8 cellular contexts compared by ENCODE assay signal in genomic region chr1:226187019-226187322, GRCh38. TPM values are rescaled to one million over a fixed set of nuclear protein-coding genes. Genes with fewer than 3 reads are reported as not detected.
DNase-seq lines count a peak whose midpoint lies in the region; ATAC-seq, FAIRE-seq and TF ChIP-seq lines count a peak whose summit lies in the region.

No MANE protein-coding gene starts in this region.

- peak overlapping the region; percentile 91 to 96 for H3K4me3 Mint-ChIP-seq in activated T-cell treated with anti-CD3 and anti-CD28 coated beads, Interleukin-2, amount 50 U/mL, for 72 hours

- intact Hi-C loops in GM12878 (cut with micrococcal nuclease; ENCODE audit: unreplicated experiment) = loop anchor here (2.0 to 10.0 kb wide), 2 partner anchors 62 to 712 kb away; no protein-coding TSS in a partner anchor
- intact Hi-C loops in lower lobe of right lung (cut with DNase I) = no loop called here
- intact Hi-C loops in transverse colon (cut with DNase I; ENCODE audit: low total_unique reads) = no loop called here

- H3K36me3 ChIP-seq in GM12878 (ENCODE audit: control insufficient read depth in 2 of 2, insufficient read depth in 2 of 2, low read length in 1 of 2) (peaks cover 0 to 3% of the 10 kb centered on the region in 2 experiments; a peak in 1 of 4 replicates), lower lobe of right lung (no peaks in the 10 kb centered on the region), transverse colon (no peaks in the 10 kb centered on the region)

- TSS peak; percentile 96 for BruUV-seq in GM12878 (replicated peaks; lab: Mats Ljungman, UMichigan)

- peak overlapping the region; percentile 88 for H3K27ac ChIP-seq in GM12878 (ENCODE audit: control insufficient read depth, insufficient read depth)
- H3K27ac ChIP-seq in lower lobe of right lung = peak overlapping the region; percentile 95
- peak overlapping the region; percentile 93 to 98 (median 95) for H3K27ac ChIP-seq in transverse colon

- H3K4me1 Mint-ChIP-seq in activated T-cell treated with anti-CD3 and anti-CD28 coated beads, Interleukin-2, amount 50 U/mL, for 72 hours (ENCODE audit: low read depth) = peaks cover 34% of the 10 kb centered on the region

- TF ChIP-seq RAD21 in GM12878 (IDR thresholded peaks at IDR 0.05; ENCODE audit: insufficient read depth, low read depth, low read length) = no peak

- POLR2A ChIA-PET in GM12878 (lab: Charles Lee) = no interaction called here

- TF ChIP-seq EP300 in GM12878 (IDR thresholded peaks at IDR 0.05; ENCODE audit: borderline replicate concordance in 1 of 2, control insufficient read depth in 1 of 2, low read depth in 2 of 2, low read length in 2 of 2) = no peak
- no peak for TF ChIP-seq EP300 in transverse colon (IDR thresholded peaks at IDR 0.05; ENCODE audit: low read depth)

- WGBS in GM12878 (ENCODE audit: insufficient coverage, insufficient replicate concordance, low lambda C conversion rate, missing lambda C conversion rate) = 2% methylated on average over 10 of the region's 10 CpGs
- WGBS in transverse colon (ENCODE audit: low coverage in 1 of 2), 2 donors = 10 to 11% methylated on average over 3 to 10 of the region's 10 CpGs

- in situ Hi-C loops in GM12878 (cut with MboI) = no loop called here
- in situ Hi-C loops in transverse colon (cut with MboI; ENCODE audit: low pct_ligation_motif_present in 1 of 4, low pct_unique_long_range_greater_than_20kb in 1 of 4, low sequenced_read_pairs in 3 of 4) = loop anchor here in 1 of 4 donors (5.0 kb wide), 1 partner anchor 55 kb away; no protein-coding TSS in a partner anchor

- ATAC-seq in activated T-cell treated with anti-CD3 and anti-CD28 coated beads, Interleukin-2, amount 50 U/mL, for 72 hours (replicated peaks in 1 of 2) = no peak
- ATAC-seq in GM12878 = no peak
- ATAC-seq in lower lobe of right lung = no peak
- ATAC-seq in HG02884 (IDR thresholded peaks at IDR 0.05; ENCODE audit: unreplicated experiment) = no peak

- CTCF ChIA-PET in GM12878 (lab: Yijun Ruan, JAX) = interaction anchor here (0.7 to 1.2 kb wide), 3 partner anchors 11 to 778 kb away, joined by 3 to 5 read pairs (median 3); no protein-coding TSS in a partner anchor

- H3K27me3 ChIP-seq in GM12878 (replicated peaks in 1 of 2; ENCODE audit: control insufficient read depth in 2 of 2, insufficient read depth in 2 of 2, low read length in 1 of 2) = no peaks in the 10 kb centered on the region
- no peaks in the 10 kb centered on the region for H3K27me3 ChIP-seq in lower lobe of right lung (ENCODE audit: low read depth)
- H3K27me3 ChIP-seq in transverse colon = no peaks in the 10 kb centered on the region

- peak overlapping the region; percentile 96 for H3K9ac ChIP-seq in GM12878 (ENCODE audit: control insufficient read depth, insufficient read depth, low read length)

- H3K4me3 ChIP-seq in GM12878 (peak overlapping the region; percentile 94), lower lobe of right lung (peak overlapping the region; percentile 91), transverse colon (peak overlapping the region; percentile 66 to 97 (median 83))

- FAIRE-seq in GM12878 (lab: Jason Lieb, UNC) = no peak

- peaks cover 2 to 4% of the 10 kb centered on the region in 2 donors for H3K36me3 Mint-ChIP-seq in activated T-cell treated with anti-CD3 and anti-CD28 coated beads, Interleukin-2, amount 50 U/mL, for 72 hours (ENCODE audit: insufficient read depth in 2 of 2)

- H3K79me2 ChIP-seq in GM12878 (ENCODE audit: control insufficient read depth, insufficient read depth, low read length) = peaks cover 47% of the 10 kb centered on the region

- H3K4me2 ChIP-seq in GM12878 (ENCODE audit: control insufficient read depth, insufficient read depth) = peak overlapping the region; percentile 94

- H2AFZ ChIP-seq in GM12878 (ENCODE audit: control insufficient read depth, low read depth, low read length) = peak overlapping the region; percentile 99

- no peak for TF ChIP-seq POLR2A in GM12878 (IDR thresholded peaks at IDR 0.05; ENCODE audit: low read depth, low read length)
- no peak for TF ChIP-seq POLR2A in transverse colon (IDR thresholded peaks at IDR 0.05)

- peak overlapping the region; percentile 95 for H3K27ac Mint-ChIP-seq in activated T-cell treated with anti-CD3 and anti-CD28 coated beads, Interleukin-2, amount 50 U/mL, for 72 hours

- SMC1A ChIA-PET in GM12878 (lab: Charles Lee; ENCODE audit: uncharacterized antibody, unreplicated experiment) = interaction anchor here (1.0 kb wide), 1 partner anchor 59 kb away, joined by 3 read pairs; no protein-coding TSS in a partner anchor

- no peaks in the 10 kb centered on the region for H3K27me3 Mint-ChIP-seq in activated T-cell treated with anti-CD3 and anti-CD28 coated beads, Interleukin-2, amount 50 U/mL, for 72 hours (ENCODE audit: low read depth)

- no peaks in the 10 kb centered on the region for H4K20me1 ChIP-seq in GM12878 (ENCODE audit: control insufficient read depth, insufficient read depth)

- no peak for DNase-seq in activated T-cell treated with anti-CD3 and anti-CD28 coated beads, Interleukin-2, amount 50 U/mL, for 72 hours
- DNase-seq in activated T-cell treated with anti-CD3 and anti-CD28 coated beads, Interleukin-2, amount 50 U/mL, for 48 hours = no peak
- DNase-seq in GM12878 (ENCODE audit: low read depth, low spot score) (no peak), lower lobe of right lung (no peak), transverse colon (no peak), COLO829 (ENCODE audit: low spot score) (no peak), NCI-H146 (lab: John Stamatoyannopoulos, UW) (no peak)

- H3K9me3 Mint-ChIP-seq in activated T-cell treated with anti-CD3 and anti-CD28 coated beads, Interleukin-2, amount 50 U/mL, for 72 hours = no peaks in the 10 kb centered on the region

- TF ChIP-seq CTCF in GM12878 (IDR thresholded peaks at IDR 0.05 in 2 of 3, conservative IDR thresholded peaks at IDR 0.05 in 1 of 3; ENCODE audit: control insufficient read depth in 2 of 3, extremely low read depth in 1 of 3, insufficient read depth in 1 of 3, low read depth in 3 of 3, low read length in 3 of 3) = no peak
- TF ChIP-seq CTCF in lower lobe of right lung (IDR thresholded peaks at IDR 0.05) = no peak
- TF ChIP-seq CTCF in transverse colon (IDR thresholded peaks at IDR 0.05) = no peak

- H3K9me3 ChIP-seq in GM12878 (replicated peaks; ENCODE audit: control insufficient read depth, insufficient read depth, low read length) (no peaks in the 10 kb centered on the region), lower lobe of right lung (no peaks in the 10 kb centered on the region), transverse colon (no peaks in the 10 kb centered on the region)

- RAD21 ChIA-PET in GM12878 (lab: Charles Lee; ENCODE audit: unreplicated experiment) = interaction anchor here (1.1 kb wide), 1 partner anchor 62 kb away, joined by 4 read pairs; no protein-coding TSS in a partner anchor

- H3K4me1 ChIP-seq in GM12878 (ENCODE audit: control insufficient read depth, insufficient read depth, low read length) (peaks cover 7% of the 10 kb centered on the region; the same call in 1 of the 2 replicates), lower lobe of right lung (peaks cover 37% of the 10 kb centered on the region), transverse colon (peaks cover 23 to 42% (median 30%) of the 10 kb centered on the region in 4 donors)

RNA-seq across cellular contexts. Expression of gene ACBD3, which starts 0.4 kb away (rescaled TPM):
- 10 to 100 TPM; 23.4 to 25.9 TPM for total RNA-seq in activated T-cell treated with anti-CD3 and anti-CD28 coated beads, Interleukin-2, amount 50 U/mL, for 72 hours
- total RNA-seq in GM12878 (2013; cell fraction: nucleolus; rRNA removed) = 19.9 and 29.2 TPM in 2 replicates
- total RNA-seq in GM12878 (2014; rRNA removed) = 21.2 and 24.9 TPM in 2 replicates
- 25.4 and 25.9 TPM in 2 replicates for total RNA-seq in GM12878 (2014; rRNA removed; fragmentation: Illumina TruSeq; extraction: Trizol)
- total RNA-seq in GM12878 (2021) = 20.5 and 22.3 TPM in 2 replicates
- polyA plus RNA-seq in GM12878 (2011; ENCODE audit: low read depth) = 44.0 TPM
- 25.6 and 35.8 TPM in 2 replicates for polyA plus RNA-seq in GM12878 (2011; rRNA removed)
- polyA plus RNA-seq in GM12878 (2011; cell fraction: cytosol; rRNA removed) = 9.8 and 11.1 TPM in 2 replicates
- 9.4 and 12.7 TPM in 2 replicates for polyA plus RNA-seq in GM12878 (2011; cell fraction: nucleus; rRNA removed)
- 19.6 and 22.5 TPM in 2 replicates for polyA plus RNA-seq in GM12878 (2012)
- 27.9 and 29.9 TPM in 2 replicates for polyA plus RNA-seq in GM12878 (2014; fragmentation: Illumina TruSeq; extraction: Trizol)
- 1 to 10 TPM; 7.5 to 8.9 TPM for polyA plus RNA-seq in GM12878 (2014; fragmentation: Nextera tagmentation; extraction: Ambion mirVana)
- 16.3 and 17.0 TPM in 2 replicates for polyA plus RNA-seq in GM12878 (2014; rRNA removed)
- polyA plus RNA-seq in GM12878 (2016; fragmentation: Nextera tagmentation; extraction: Ambion mirVana) = 10 to 100 TPM; 17.4 to 19.5 TPM
- 13.6 and 20.0 TPM in 2 replicates for polyA minus RNA-seq in GM12878 (2011; rRNA and poly(A)+ RNA removed)
- 9.8 and 17.7 TPM in 2 replicates for polyA minus RNA-seq in GM12878 (2011; cell fraction: cytosol; rRNA and poly(A)+ RNA removed)
- polyA minus RNA-seq in GM12878 (2011; cell fraction: nucleus; rRNA and poly(A)+ RNA removed) = 5.7 and 8.9 TPM in 2 replicates
- 41.3 TPM for total RNA-seq in lower lobe of right lung
- 10 to 100 TPM; 19.3 to 44.6 (median 30.7) TPM for total RNA-seq in transverse colon

RNA-seq across cellular contexts. Expression of gene MIXL1, which starts 36.5 kb away (rescaled TPM):
- total RNA-seq in activated T-cell treated with anti-CD3 and anti-CD28 coated beads, Interleukin-2, amount 50 U/mL, for 72 hours = not detected
- total RNA-seq in GM12878 (2013; cell fraction: nucleolus; rRNA removed) = not detected in 2 replicates
- total RNA-seq in GM12878 (2014; rRNA removed) = 0.11 TPM in 2 replicates
- 0.14 and 0.18 TPM in 2 replicates for total RNA-seq in GM12878 (2014; rRNA removed; fragmentation: Illumina TruSeq; extraction: Trizol)
- 0.23 and 0.40 TPM in 2 replicates for total RNA-seq in GM12878 (2021)
- polyA plus RNA-seq in GM12878 (2011; ENCODE audit: low read depth) = 0.98 TPM
- polyA plus RNA-seq in GM12878 (2011; rRNA removed) = not detected in 2 replicates
- polyA plus RNA-seq in GM12878 (2011; cell fraction: cytosol; rRNA removed) = 0.03 TPM in 1 of 2 replicates, not detected in the other
- polyA plus RNA-seq in GM12878 (2011; cell fraction: nucleus; rRNA removed) = not detected in 2 replicates
- polyA plus RNA-seq in GM12878 (2012) = 0.39 and 0.45 TPM in 2 replicates
- 0.19 TPM in 1 of 2 replicates, not detected in the other for polyA plus RNA-seq in GM12878 (2014; fragmentation: Illumina TruSeq; extraction: Trizol)
- polyA plus RNA-seq in GM12878 (2014; fragmentation: Nextera tagmentation; extraction: Ambion mirVana) = under 1 TPM; 0.18 to 0.24 TPM
- 0.27 TPM in 1 of 2 replicates, not detected in the other for polyA plus RNA-seq in GM12878 (2014; rRNA removed)
- polyA plus RNA-seq in GM12878 (2016; fragmentation: Nextera tagmentation; extraction: Ambion mirVana) = under 1 TPM; 0.20 to 0.25 TPM
- polyA minus RNA-seq in GM12878 (2011; rRNA and poly(A)+ RNA removed) = not detected in 2 replicates
- not detected in 2 replicates for polyA minus RNA-seq in GM12878 (2011; cell fraction: cytosol; rRNA and poly(A)+ RNA removed)
- polyA minus RNA-seq in GM12878 (2011; cell fraction: nucleus; rRNA and poly(A)+ RNA removed) = not detected in 2 replicates
- 0.38 TPM for total RNA-seq in lower lobe of right lung
- total RNA-seq in transverse colon = under 1 TPM in 1 of 4 donors, not detected in 3; 0.32 TPM
